14 cellular contexts compared by ENCODE assay signal in genomic region chr10:73816917-73817729, GRCh38. TPM values are rescaled to one million over a fixed set of nuclear protein-coding genes. Genes with fewer than 3 reads are reported as not detected.
A peak's percentile ranks its signal among the peaks of the same experiment; 100 is the strongest.
DNase-seq lines count a peak whose midpoint lies in the region; ATAC-seq, FAIRE-seq and TF ChIP-seq lines count a peak whose summit lies in the region.
"Had no signal": no experiment of that assay in that cellular context is flagged by ENCODE, and none has a peak within 500 bp of the region (broad histone marks: within the 10 kb centered on the region; RNA-seq: fewer than 3 reads in every experiment).

No MANE protein-coding gene starts in this region.

- ATAC-seq in SK-N-SH treated with all-trans-retinoic acid at 6 μM for 48 hours: no peak
- no peak for ATAC-seq in stimulated activated effector memory CD8-positive, alpha-beta T cell treated with anti-CD3 and anti-CD28 coated beads, Interleukin-12 subunit alpha, Interleukin-12 subunit beta, amount 100 ng/mL, for 72 hours
- ATAC-seq in HG02588 (IDR thresholded peaks at IDR 0.05; ENCODE audit: unreplicated experiment): no peak
- ATAC-seq in HG02798 (IDR thresholded peaks at IDR 0.05; ENCODE audit: poor library complexity, unreplicated experiment): no peak

- no peak for FAIRE-seq in astrocyte (lab: Jason Lieb, UNC)
- FAIRE-seq: A204.1 had no signal

- H3K79me2 ChIP-seq in SK-N-SH (ENCODE audit: insufficient read depth) (no peaks in the 10 kb centered on the region), astrocyte (ENCODE audit: insufficient read depth, low read length) (no peaks in the 10 kb centered on the region)

- TF ChIP-seq RAD21 in SK-N-SH (IDR thresholded peaks at IDR 0.05; ENCODE audit: low read length): no peak

- no peak for TF ChIP-seq CTCF in SK-N-SH (IDR thresholded peaks at IDR 0.05)
- no peak for TF ChIP-seq CTCF in astrocyte (IDR thresholded peaks at IDR 0.05; ENCODE audit: insufficient read depth, low read depth, low read length)

- H3K27ac ChIP-seq in SK-N-SH (ENCODE audit: low read depth in 2 of 2, low read length in 1 of 2) (peak overlapping the region; percentile 34 to 69), astrocyte (ENCODE audit: low read depth, low read length) (peak overlapping the region; percentile 19)

- H3K4me1 ChIP-seq in SK-N-SH (ENCODE audit: control insufficient read depth in 1 of 2, insufficient read depth in 2 of 2, low read depth in 1 of 2, low read length in 1 of 2) (peaks cover 0 to 5% of the 10 kb centered on the region in 2 experiments; a peak in 2 of 4 replicates), astrocyte (ENCODE audit: insufficient read depth, low read length) (peaks cover 20% of the 10 kb centered on the region)

- 87% methylated on average over 10 of the region's 10 CpGs for WGBS in SK-N-SH (ENCODE audit: low lambda C conversion rate)

- H3K9ac ChIP-seq in SK-N-SH (no peak overlapping the region), astrocyte (ENCODE audit: low read length) (no peak overlapping the region)

- H3K4me3 Mint-ChIP-seq in astrocyte (ENCODE audit: unreplicated experiment): no peak overlapping the region
- H3K4me3 Mint-ChIP-seq in stimulated activated effector memory CD8-positive, alpha-beta T cell treated with anti-CD3 and anti-CD28 coated beads, Interleukin-12 subunit alpha, Interleukin-12 subunit beta, amount 100 ng/mL, for 72 hours: no peak overlapping the region

- POLR2A ChIA-PET in SK-N-SH (lab: Yijun Ruan, JAX): no interaction called here

- no peaks in the 10 kb centered on the region for H3K27me3 ChIP-seq in SK-N-SH (ENCODE audit: insufficient read depth)
- H3K27me3 ChIP-seq in astrocyte (ENCODE audit: insufficient read depth, low read length): no peaks in the 10 kb centered on the region

- H3K4me3 ChIP-seq in SK-N-SH (ENCODE audit: low read depth in 2 of 2, low read length in 1 of 2): no peak overlapping the region
- no peak overlapping the region for H3K4me3 ChIP-seq in astrocyte (ENCODE audit: insufficient read depth, low read depth, low read length)
- H3K4me3 ChIP-seq: lung had no signal

- no peaks in the 10 kb centered on the region for H3K27me3 Mint-ChIP-seq in astrocyte (ENCODE audit: low read depth, unreplicated experiment)

- H3K36me3 Mint-ChIP-seq in astrocyte (ENCODE audit: low read depth, unreplicated experiment): peaks cover 20% of the 10 kb centered on the region
- H3K36me3 Mint-ChIP-seq in stimulated activated effector memory CD8-positive, alpha-beta T cell treated with anti-CD3 and anti-CD28 coated beads, Interleukin-12 subunit alpha, Interleukin-12 subunit beta, amount 100 ng/mL, for 72 hours: peaks cover 9% of the 10 kb centered on the region

- H3K9me2 ChIP-seq in SK-N-SH: no peaks in the 10 kb centered on the region

- H4K20me1 ChIP-seq in SK-N-SH (ENCODE audit: insufficient read depth) (no peaks in the 10 kb centered on the region), astrocyte (ENCODE audit: insufficient read depth, low read length) (no peaks in the 10 kb centered on the region)

- no peaks in the 10 kb centered on the region for H3K9me3 Mint-ChIP-seq in astrocyte (ENCODE audit: unreplicated experiment)
- no peaks in the 10 kb centered on the region for H3K9me3 Mint-ChIP-seq in stimulated activated effector memory CD8-positive, alpha-beta T cell treated with anti-CD3 and anti-CD28 coated beads, Interleukin-12 subunit alpha, Interleukin-12 subunit beta, amount 100 ng/mL, for 72 hours
- H3K9me3 Mint-ChIP-seq: activated T-helper 2 cell treated with anti-CD3 and anti-CD28 coated beads, Interferon-gamma antibody, Interleukin-2, Interleukin-4, amounts not matched to agents 10 μg/mL and 5 μg/mL and 100 μg/mL, durations not matched to agents 14 hours and 24 hours and 36 hours had no signal

- H3K9me3 ChIP-seq in SK-N-SH (no peaks in the 10 kb centered on the region), astrocyte (ENCODE audit: insufficient read depth, low read depth, low read length) (no peaks in the 10 kb centered on the region)

- DNase-seq in SK-N-SH: no peak
- peak; percentile 9 for DNase-seq in astrocyte (ENCODE audit: low read depth)
- DNase-seq in kidney tubule cell (ENCODE audit: low spot score): peak; percentile 42
- DNase-seq in stimulated activated effector memory CD8-positive, alpha-beta T cell treated with anti-CD3 and anti-CD28 coated beads, Interleukin-12 subunit alpha, Interleukin-12 subunit beta, amount 100 ng/mL, for 72 hours (ENCODE audit: low spot score in 2 of 2): no peak
- no peak for DNase-seq in effector CD4-positive, alpha-beta T cell
- DNase-seq: activated CD4-positive, alpha-beta T cell treated with anti-CD3 and anti-CD28 coated beads for 48 hours; NCI-H1694 had no signal

- H3F3A ChIP-seq in SK-N-SH (replicated peaks; ENCODE audit: insufficient read depth): peaks cover 34% of the 10 kb centered on the region

- H3K36me3 ChIP-seq in SK-N-SH (replicated peaks in 1 of 2; ENCODE audit: control insufficient read depth in 1 of 2, insufficient read depth in 2 of 2, low read length in 1 of 2): peaks cover 10 to 41% of the 10 kb centered on the region in 2 experiments
- peaks cover 4% of the 10 kb centered on the region for H3K36me3 ChIP-seq in astrocyte (ENCODE audit: insufficient read depth, low read length)

- CTCF ChIA-PET in SK-N-SH (lab: Yijun Ruan, JAX): interaction anchor here (1.0 to 2.0 kb wide), 4 partner anchors 28 to 124 kb away, joined by 3 to 6 read pairs (median 4); no protein-coding TSS in a partner anchor

- H3K27ac Mint-ChIP-seq in astrocyte (ENCODE audit: unreplicated experiment): peak overlapping the region; percentile 43
- peak overlapping the region; percentile 79 for H3K27ac Mint-ChIP-seq in stimulated activated effector memory CD8-positive, alpha-beta T cell treated with anti-CD3 and anti-CD28 coated beads, Interleukin-12 subunit alpha, Interleukin-12 subunit beta, amount 100 ng/mL, for 72 hours
- H3K27ac Mint-ChIP-seq: activated T-helper 2 cell treated with anti-CD3 and anti-CD28 coated beads, Interferon-gamma antibody, Interleukin-2, Interleukin-4, amounts not matched to agents 10 μg/mL and 5 μg/mL and 100 μg/mL, durations not matched to agents 14 hours and 24 hours and 36 hours; progenitor cell of endocrine pancreas had no signal

- TF ChIP-seq EP300 in SK-N-SH (IDR thresholded peaks at IDR 0.05; ENCODE audit: borderline replicate concordance in 1 of 2, low read depth in 1 of 2, low read length in 1 of 2): no peak

- H2AFZ ChIP-seq in SK-N-SH (ENCODE audit: low read depth): no peak overlapping the region
- H2AFZ ChIP-seq in astrocyte (ENCODE audit: low read depth, low read length): no peak overlapping the region

- peaks cover 9% of the 10 kb centered on the region for H3K4me1 Mint-ChIP-seq in astrocyte (ENCODE audit: low read depth, unreplicated experiment)
- H3K4me1 Mint-ChIP-seq in stimulated activated effector memory CD8-positive, alpha-beta T cell treated with anti-CD3 and anti-CD28 coated beads, Interleukin-12 subunit alpha, Interleukin-12 subunit beta, amount 100 ng/mL, for 72 hours: no peaks in the 10 kb centered on the region

- no peak overlapping the region for H3K4me2 ChIP-seq in SK-N-SH
- no peak overlapping the region for H3K4me2 ChIP-seq in astrocyte (ENCODE audit: low read length)

TF ChIP-seq in SK-N-SH, 30 proteins besides CTCF, POLR2A, EP300 and RAD21 (continues in another document):
- TF ChIP-seq IRF3 (IDR thresholded peaks at IDR 0.05; ENCODE audit: low read depth, low read length): no peak
- no peak for TF ChIP-seq TAF1 (IDR thresholded peaks at IDR 0.05; ENCODE audit: borderline replicate concordance, low read depth, low read length)
- TF ChIP-seq JUND (IDR thresholded peaks at IDR 0.05): no peak
- no peak for TF ChIP-seq FOXM1 (IDR thresholded peaks at IDR 0.05; ENCODE audit: low read depth)
- TF ChIP-seq CHD2 (IDR thresholded peaks at IDR 0.05; ENCODE audit: low read length, partially characterized antibody): no peak

TF ChIP-seq in SK-N-SH treated with all-trans-retinoic acid at 6 μM for 48 hours, 23 proteins besides CTCF, POLR2A, EP300 and RAD21:
- no peak for TF ChIP-seq BACH2 (CRISPR knock-in tag; IDR thresholded peaks at IDR 0.05; ENCODE audit: borderline replicate concordance)
- TF ChIP-seq ARNTL (CRISPR knock-in tag; IDR thresholded peaks at IDR 0.05; ENCODE audit: borderline replicate concordance, low read depth): no peak
- TF ChIP-seq TSHZ2 (CRISPR knock-in tag; IDR thresholded peaks at IDR 0.05): no peak
TF ChIP-seq in SK-N-SH treated with all-trans-retinoic acid at 6 μM for 48 hours: peak in this region for 0.

RNA-seq across cellular contexts. Expression of gene NDST2, which starts 5.7 kb away (rescaled TPM):
- polyA plus RNA-seq in SK-N-SH (2012; rRNA removed): 22.1 and 24.1 TPM in 2 replicates
- 10.5 and 14.1 TPM in 2 replicates for polyA plus RNA-seq in SK-N-SH (2012; cell fraction: cytosol; rRNA removed)
- polyA plus RNA-seq in SK-N-SH (2012; cell fraction: nucleus; rRNA removed): 69.9 and 86.8 TPM in 2 replicates
- total RNA-seq in astrocyte: 16.2 and 21.5 TPM in 2 replicates

RNA-seq across cellular contexts. Expression of gene ZSWIM8, which starts 31.7 kb away (rescaled TPM):
- 97.3 and 112 TPM in 2 replicates for polyA plus RNA-seq in SK-N-SH (2012; rRNA removed)
- polyA plus RNA-seq in SK-N-SH (2012; cell fraction: cytosol; rRNA removed): 21.4 and 41.4 TPM in 2 replicates
- polyA plus RNA-seq in SK-N-SH (2012; cell fraction: nucleus; rRNA removed): 340 and 358 TPM in 2 replicates
- total RNA-seq in astrocyte: 70.2 and 70.7 TPM in 2 replicates

RNA-seq across cellular contexts. Expression of gene CHCHD1, which starts 35.3 kb away (rescaled TPM):
- 57.8 and 60.9 TPM in 2 replicates for polyA plus RNA-seq in SK-N-SH (2012; rRNA removed)
- 71.7 and 84.8 TPM in 2 replicates for polyA plus RNA-seq in SK-N-SH (2012; cell fraction: cytosol; rRNA removed)
- polyA plus RNA-seq in SK-N-SH (2012; cell fraction: nucleus; rRNA removed): 22.1 and 30.6 TPM in 2 replicates
- 24.0 and 25.3 TPM in 2 replicates for total RNA-seq in astrocyte

RNA-seq across cellular contexts. Expression of gene CAMK2G, which starts 57.2 kb away (rescaled TPM):
- 41.4 and 52.2 TPM in 2 replicates for polyA plus RNA-seq in SK-N-SH (2012; rRNA removed)
- 29.0 and 35.7 TPM in 2 replicates for polyA plus RNA-seq in SK-N-SH (2012; cell fraction: cytosol; rRNA removed)
- polyA plus RNA-seq in SK-N-SH (2012; cell fraction: nucleus; rRNA removed): 103 and 119 TPM in 2 replicates
- total RNA-seq in astrocyte: 16.6 and 19.8 TPM in 2 replicates

Comparison
In these comparisons a context has a peak if more than half of its experiments do, and no peak if none do; other contexts are left out.
1. DNase-seq: peak in astrocyte (single experiment) and kidney tubule cell (single experiment); none in SK-N-SH (single experiment), stimulated activated effector memory CD8-positive, alpha-beta T cell treated with anti-CD3 and anti-CD28 coated beads, Interleukin-12 subunit alpha, Interleukin-12 subunit beta, amount 100 ng/mL, for 72 hours (0 of 2) and effector CD4-positive, alpha-beta T cell (single experiment).